8 cellular contexts compared by ENCODE assay signal in genomic region chr10:126905776-126906703, GRCh38. TPM values are rescaled to one million over a fixed set of nuclear protein-coding genes. Genes with fewer than 3 reads are reported as not detected.
DNase-seq lines count a peak whose midpoint lies in the region; ATAC-seq, FAIRE-seq and TF ChIP-seq lines count a peak whose summit lies in the region.

No MANE protein-coding gene starts in this region.

- no peaks in the 10 kb centered on the region for H3K36me3 ChIP-seq in ovary

- ATAC-seq in Right ventricle myocardium inferior (peak; percentile 20), GM21360 (IDR thresholded peaks at IDR 0.05; ENCODE audit: unreplicated experiment) (no peak)

- TF ChIP-seq EP300 in ovary (IDR thresholded peaks at IDR 0.05), result no peak

- no peak for TF ChIP-seq POLR2A in ovary (IDR thresholded peaks at IDR 0.05)

- no peak for FAIRE-seq in GM19239 (lab: Jason Lieb, UNC)

- H3K4me1 ChIP-seq in ovary (ENCODE audit: insufficient read depth), result peaks cover 5% of the 10 kb centered on the region

- WGBS in ovary, 3 donors, result 5 to 14% (median 5%) methylated on average over 53 to 84 of the region's 84 CpGs

- H3K9me3 ChIP-seq in ovary, result no peaks in the 10 kb centered on the region

- no peaks in the 10 kb centered on the region for H3K27me3 ChIP-seq in ovary

- H3K4me3 ChIP-seq in ovary, result peak overlapping the region; percentile 81

- H3K27ac ChIP-seq in VCaP (peak overlapping the region; percentile 80; the same call in 1 of the 2 replicates), ovary (peak overlapping the region; percentile 80 to 91)

- peak; percentile 35 for DNase-seq in COLO668 (lab: John Stamatoyannopoulos, UW; ENCODE audit: unreplicated experiment)
- DNase-seq in Right ventricle myocardium inferior (ENCODE audit: missing footprints), result no peak
- DNase-seq in ovary, result peak; percentile 30 to 67 (median 45)
- DNase-seq in GM19240 (ENCODE audit: insufficient read length, low spot score), result no peak
- DNase-seq in GM19239 (ENCODE audit: insufficient read length, low spot score), result no peak
- DNase-seq in NCI-H1436 treated with DMSO at 0.1 percent for 48 hours (lab: John Stamatoyannopoulos, UW), result no peak

- intact Hi-C loops in Right ventricle myocardium inferior (cut with DNase I), result loop anchor here (5.0 kb wide), 2 partner anchors 61 to 96 kb away; no protein-coding TSS in a partner anchor
- intact Hi-C loops in ovary (cut with DNase I), result no loop called here

- TF ChIP-seq CTCF in VCaP (conservative IDR thresholded peaks at IDR 0.05), result no peak
- TF ChIP-seq CTCF in ovary (IDR thresholded peaks at IDR 0.05), result no peak

RNA-seq across cellular contexts. Expression of gene DOCK1, which starts 0.8 kb away (rescaled TPM):
- total RNA-seq in Right ventricle myocardium inferior (16.8 TPM), ovary (10 to 100 TPM; 31.4 to 68.3 (median 55.2) TPM)
- 10 to 100 TPM; 24.7 to 32.1 TPM for polyA plus RNA-seq in ovary

Comparison
In these comparisons a context has a peak if more than half of its experiments do, and no peak if none do; other contexts are left out.
1. DNase-seq: peak in COLO668 (single experiment) and ovary (5 of 5); none in Right ventricle myocardium inferior (single experiment), GM19240 (single experiment), GM19239 (single experiment) and NCI-H1436 treated with DMSO at 0.1 percent for 48 hours (single experiment).